ENCODE assay signal across 20 cellular contexts in the genomic region with DNA sequence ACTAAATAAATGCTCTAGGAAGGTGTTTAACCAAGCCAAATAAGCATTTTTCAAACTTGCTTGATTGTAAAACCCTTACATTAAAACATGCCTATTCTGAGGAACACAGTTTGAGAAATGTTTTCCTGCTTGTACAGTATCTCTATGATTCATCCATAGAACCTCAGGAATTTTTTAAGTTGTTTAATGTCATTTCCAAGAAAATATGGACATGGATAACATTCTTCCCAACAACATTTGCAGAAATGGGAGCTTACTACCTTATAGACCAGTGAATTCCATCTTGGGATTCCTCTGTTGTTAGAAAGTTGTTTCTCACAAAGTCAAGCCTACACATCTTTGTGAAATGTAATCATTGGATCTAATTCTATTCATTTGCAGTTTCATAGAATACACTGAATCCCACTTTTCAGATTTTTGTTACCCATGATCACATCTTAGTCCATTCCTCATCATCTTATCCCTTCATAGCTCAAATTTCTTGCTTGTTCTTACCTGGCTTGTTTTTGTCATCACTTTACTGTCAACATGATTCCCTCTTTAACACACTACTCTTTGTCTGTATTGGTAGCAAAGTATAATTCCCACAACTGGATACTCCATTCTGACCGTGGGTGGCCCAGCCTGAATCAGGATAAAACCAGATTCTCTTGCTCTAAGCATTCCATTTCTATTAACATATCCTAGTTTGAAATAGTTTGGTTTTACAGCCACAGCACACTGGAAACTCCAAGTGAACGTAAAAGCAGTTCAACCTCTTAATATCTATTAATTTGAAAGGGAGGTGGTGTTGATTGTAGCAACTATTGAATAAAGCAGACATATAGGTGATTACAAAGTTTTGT. TPM values are rescaled to one million over a fixed set of nuclear protein-coding genes. Genes with fewer than 3 reads are reported as not detected.
"Had no signal": no experiment of that assay in that cellular context is flagged by ENCODE, and none has a peak within 500 bp of the region (broad histone marks: within the 10 kb centered on the region; RNA-seq: fewer than 3 reads in every experiment).

No MANE protein-coding gene starts in this region.

- ATAC-seq: activated T-cell treated with anti-CD3 and anti-CD28 coated beads, Interleukin-2, amount 50 U/mL, for 72 hours; left ventricle myocardium superior; natural killer cell treated with Interleukin-12 subunit alpha and Interleukin-12 subunit beta and Interleukin-15 and Interleukin-18, amount 100 ng/mL, for 72 hours had no signal

- H3K27ac ChIP-seq: ascending aorta, cardiac muscle cell had no signal

- H3K9me3 ChIP-seq: ascending aorta had no signal

- FAIRE-seq: colon, frontal cortex had no signal

- H3K4me1 ChIP-seq: ascending aorta had no signal

- H3K4me3 Mint-ChIP-seq: activated T-cell treated with anti-CD3 and anti-CD28 coated beads, Interleukin-2, amount 50 U/mL, for 72 hours; endodermal cell; memory B cell; natural killer cell treated with Interleukin-12 subunit alpha and Interleukin-12 subunit beta and Interleukin-15 and Interleukin-18, amount 100 ng/mL, for 72 hours had no signal

- H3K36me3 ChIP-seq: ascending aorta, cardiac muscle cell had no signal

- H3K27me3 Mint-ChIP-seq: memory B cell; natural killer cell treated with Interleukin-12 subunit alpha and Interleukin-12 subunit beta and Interleukin-15 and Interleukin-18, amount 100 ng/mL, for 72 hours had no signal

- H3K4me3 ChIP-seq: ascending aorta, cardiac muscle cell had no signal

- DNase-seq: activated CD4-positive, alpha-beta T cell treated with anti-CD3 and anti-CD28 coated beads, Interleukin-2, amount 50 U/mL, for 4 hours; activated effector memory CD4-positive, alpha-beta T cell treated with anti-CD3 and anti-CD28 coated beads, Interleukin-2, amount 50 U/mL, for 16 hours; activated naive CD4-positive, alpha-beta T cell treated with anti-CD3 and anti-CD28 coated beads, Interleukin-2, amount 50 U/mL, for 16 hours; activated T-cell treated with anti-CD3 and anti-CD28 coated beads, Interleukin-2, amount 50 U/mL, for 72 hours; endodermal cell; left ventricle myocardium superior; posterior cingulate gyrus; retina; stimulated activated CD4-positive, alpha-beta T cell treated with anti-CD3 and anti-CD28 coated beads, Interleukin-12 subunit alpha, Interleukin-12 subunit beta, amount 100 ng/mL, for 4 hours; stimulated activated CD4-positive, alpha-beta T cell treated with anti-CD3 and anti-CD28 coated beads, Interleukin-1b, Interleukin-23, amount 100 ng/mL, for 48 hours; stimulated activated CD8-positive, alpha-beta memory T cell treated with anti-CD3 and anti-CD28 coated beads, Interleukin-4, amount 100 ng/mL, for 48 hours; stimulated activated naive CD4-positive, alpha-beta T cell; T-helper 2 cell had no signal

- H3K27ac Mint-ChIP-seq: activated T-cell treated with anti-CD3 and anti-CD28 coated beads, Interleukin-2, amount 50 U/mL, for 72 hours; endodermal cell; memory B cell; natural killer cell treated with Interleukin-12 subunit alpha and Interleukin-12 subunit beta and Interleukin-15 and Interleukin-18, amount 100 ng/mL, for 72 hours had no signal

- H3K27me3 ChIP-seq: ascending aorta, cardiac muscle cell had no signal

- H3K36me3 Mint-ChIP-seq: memory B cell; natural killer cell treated with Interleukin-12 subunit alpha and Interleukin-12 subunit beta and Interleukin-15 and Interleukin-18, amount 100 ng/mL, for 72 hours had no signal

- H3K4me1 Mint-ChIP-seq: endodermal cell, memory B cell had no signal

RNA-seq across cellular contexts. Expression of a gene that starts 49.4 kb away (rescaled TPM):
- total RNA-seq: activated CD8-positive, alpha-beta memory T cell treated with anti-CD3 and anti-CD28 coated beads for 36 hours; activated T-cell treated with anti-CD3 and anti-CD28 coated beads, Interleukin-2, amount 50 U/mL, for 72 hours; natural killer cell treated with Interleukin-12 subunit alpha and Interleukin-12 subunit beta and Interleukin-15 and Interleukin-18, amount 100 ng/mL, for 72 hours had no signal
